Comparison of ENCODE assay signal across 1 cellular context in genomic region chr10:37857287-37858211, GRCh38.
TF ChIP-seq lines count a peak whose summit lies in the region.

TSS of gene ZNF248 (minus strand) at chr10:37857610. CDS start at chr10:37856310, 1,300 bp downstream.

TF ChIP-seq in HepG2, 621 proteins besides CTCF, POLR2A, EP300 and RAD21 (continued from another document and continues in another):
- TF ChIP-seq, protein P1, sequence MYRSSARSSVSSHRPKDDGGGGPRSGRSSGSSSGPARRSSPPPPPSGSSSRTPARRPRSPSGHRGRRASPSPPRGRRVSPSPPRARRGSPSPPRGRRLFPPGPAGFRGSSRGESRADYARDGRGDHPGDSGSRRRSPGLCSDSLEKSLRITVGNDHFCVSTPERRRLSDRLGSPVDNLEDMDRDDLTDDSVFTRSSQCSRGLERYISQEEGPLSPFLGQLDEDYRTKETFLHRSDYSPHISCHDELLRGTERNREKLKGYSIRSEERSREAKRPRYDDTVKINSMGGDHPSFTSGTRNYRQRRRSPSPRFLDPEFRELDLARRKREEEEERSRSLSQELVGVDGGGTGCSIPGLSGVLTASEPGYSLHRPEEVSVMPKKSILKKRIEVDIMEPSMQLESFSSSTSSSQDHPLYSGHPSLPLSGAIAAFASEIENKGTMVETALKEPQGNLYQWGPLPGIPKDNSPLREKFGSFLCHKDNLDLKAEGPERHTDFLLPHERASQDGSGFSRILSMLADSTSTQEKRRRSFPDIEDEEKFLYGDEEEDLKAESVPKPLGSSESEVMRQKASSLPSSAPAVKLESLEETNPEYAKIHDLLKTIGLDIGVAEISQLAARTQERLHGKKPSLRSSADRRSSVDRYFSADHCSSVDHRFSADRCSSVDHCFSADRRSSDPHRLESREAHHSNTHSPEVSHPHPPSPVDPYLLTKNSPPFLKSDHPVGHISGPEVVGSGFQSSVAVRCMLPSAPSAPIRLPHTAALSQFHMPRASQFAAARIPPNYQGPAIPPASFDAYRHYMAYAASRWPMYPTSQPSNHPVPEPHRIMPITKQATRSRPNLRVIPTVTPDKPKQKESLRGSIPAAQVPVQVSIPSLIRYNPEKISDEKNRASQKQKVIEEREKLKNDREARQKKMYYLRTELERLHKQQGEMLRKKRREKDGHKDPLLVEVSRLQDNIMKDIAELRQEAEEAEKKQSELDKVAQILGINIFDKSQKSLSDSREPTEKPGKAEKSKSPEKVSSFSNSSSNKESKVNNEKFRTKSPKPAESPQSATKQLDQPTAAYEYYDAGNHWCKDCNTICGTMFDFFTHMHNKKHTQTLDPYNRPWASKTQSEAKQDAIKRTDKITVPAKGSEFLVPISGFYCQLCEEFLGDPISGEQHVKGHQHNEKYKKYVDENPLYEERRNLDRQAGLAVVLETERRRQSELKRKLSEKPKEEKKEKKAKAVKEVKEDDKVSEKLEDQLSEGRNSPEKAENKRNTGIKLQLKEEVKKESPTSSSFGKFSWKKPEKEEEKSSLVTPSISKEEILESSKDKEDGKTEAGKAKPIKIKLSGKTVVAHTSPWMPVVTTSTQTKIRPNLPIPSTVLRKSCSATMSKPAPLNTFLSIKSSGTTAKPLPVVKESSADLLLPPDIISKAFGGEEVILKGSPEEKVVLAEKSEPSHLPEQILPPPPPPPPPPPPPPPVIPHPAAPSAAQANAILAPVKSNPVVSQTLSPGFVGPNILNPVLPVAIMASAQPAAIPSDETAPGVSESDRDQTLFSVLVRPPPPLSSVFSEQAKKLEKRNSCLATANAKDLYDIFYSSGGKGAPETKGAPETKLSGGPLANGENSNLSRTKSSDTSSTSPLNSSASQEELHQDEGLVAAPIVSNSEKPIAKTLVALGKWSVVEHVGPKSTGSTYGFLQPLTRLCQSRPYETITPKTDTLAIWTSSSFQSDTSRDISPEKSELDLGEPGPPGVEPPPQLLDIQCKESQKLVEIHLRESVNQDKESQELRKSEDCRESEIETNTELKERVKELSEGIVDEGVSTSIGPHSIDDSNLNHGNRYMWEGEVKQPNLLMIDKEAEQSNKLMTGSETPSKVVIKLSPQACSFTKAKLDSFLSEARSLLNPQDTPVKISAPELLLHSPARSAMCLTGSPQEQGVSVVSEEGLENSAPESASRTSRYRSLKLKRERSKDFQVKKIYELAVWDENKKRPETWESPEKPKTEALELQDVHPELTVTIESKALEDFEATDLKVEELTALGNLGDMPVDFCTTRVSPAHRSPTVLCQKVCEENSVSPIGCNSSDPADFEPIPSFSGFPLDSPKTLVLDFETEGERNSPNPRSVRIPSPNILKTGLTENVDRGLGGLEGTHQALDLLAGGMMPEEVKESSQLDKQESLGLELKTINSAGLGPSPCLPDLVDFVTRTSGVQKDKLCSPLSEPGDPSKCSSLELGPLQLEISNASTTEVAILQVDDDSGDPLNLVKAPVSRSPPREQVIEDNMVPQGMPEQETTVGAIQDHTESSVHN (CRISPR knock-in tag; IDR thresholded peaks at IDR 0.05): 0 out of 2 replicates have a peak, but pooled peaks have one; percentile 66
- TF ChIP-seq SNAI1 (CRISPR knock-in tag; IDR thresholded peaks at IDR 0.05; ENCODE audit: borderline replicate concordance): no peak
- TF ChIP-seq ZBTB7B (CRISPR knock-in tag; IDR thresholded peaks at IDR 0.05): peak; percentile 94
- TF ChIP-seq HNRNPUL1 (IDR thresholded peaks at IDR 0.05; ENCODE audit: low read depth, low read length): no peak
- peak; percentile 96 for TF ChIP-seq ZNF235 (CRISPR knock-in tag; IDR thresholded peaks at IDR 0.05; ENCODE audit: borderline replicate concordance)
- TF ChIP-seq AHR (CRISPR knock-in tag; IDR thresholded peaks at IDR 0.05): 0 out of 2 replicates have a peak, but pooled peaks have one; percentile 59
- no peak for TF ChIP-seq ZNF362 (CRISPR knock-in tag; IDR thresholded peaks at IDR 0.05; ENCODE audit: borderline replicate concordance)
- peak; percentile 78 for TF ChIP-seq THRA (CRISPR knock-in tag; IDR thresholded peaks at IDR 0.05; ENCODE audit: borderline replicate concordance)
- TF ChIP-seq ZNF879 (CRISPR knock-in tag; IDR thresholded peaks at IDR 0.05): no peak
- TF ChIP-seq, protein P2, sequence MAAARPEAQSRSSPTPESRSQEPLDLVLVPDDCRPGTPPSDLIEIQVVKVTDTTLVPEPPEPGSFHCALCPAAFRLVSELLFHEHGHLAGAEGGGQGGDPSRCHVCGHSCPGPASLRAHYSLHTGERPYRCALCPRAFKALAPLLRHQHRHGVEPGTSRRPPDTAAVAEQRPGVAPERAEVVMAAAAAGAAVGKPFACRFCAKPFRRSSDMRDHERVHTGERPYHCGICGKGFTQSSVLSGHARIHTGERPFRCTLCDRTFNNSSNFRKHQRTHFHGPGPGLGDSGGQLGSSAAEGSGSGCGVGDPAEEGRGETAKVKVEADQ (CRISPR knock-in tag; IDR thresholded peaks at IDR 0.05; ENCODE audit: borderline replicate concordance): peak; percentile 87; the same call in 1 of the 2 replicates
- peak; percentile 99 for TF ChIP-seq CHCHD3 (CRISPR knock-in tag; IDR thresholded peaks at IDR 0.05)
- peak; percentile 38; the same call in 1 of the 2 replicates for TF ChIP-seq ELF1 (CRISPR knock-in tag; IDR thresholded peaks at IDR 0.05)
- TF ChIP-seq, protein P3, sequence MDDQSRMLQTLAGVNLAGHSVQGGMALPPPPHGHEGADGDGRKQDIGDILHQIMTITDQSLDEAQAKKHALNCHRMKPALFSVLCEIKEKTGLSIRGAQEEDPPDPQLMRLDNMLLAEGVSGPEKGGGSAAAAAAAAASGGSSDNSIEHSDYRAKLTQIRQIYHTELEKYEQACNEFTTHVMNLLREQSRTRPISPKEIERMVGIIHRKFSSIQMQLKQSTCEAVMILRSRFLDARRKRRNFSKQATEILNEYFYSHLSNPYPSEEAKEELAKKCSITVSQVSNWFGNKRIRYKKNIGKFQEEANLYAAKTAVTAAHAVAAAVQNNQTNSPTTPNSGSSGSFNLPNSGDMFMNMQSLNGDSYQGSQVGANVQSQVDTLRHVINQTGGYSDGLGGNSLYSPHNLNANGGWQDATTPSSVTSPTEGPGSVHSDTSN (CRISPR knock-in tag; IDR thresholded peaks at IDR 0.05; ENCODE audit: borderline replicate concordance): no peak
- TF ChIP-seq SIX1 (CRISPR knock-in tag; IDR thresholded peaks at IDR 0.05; ENCODE audit: borderline replicate concordance): 0 out of 2 replicates have a peak, but pooled peaks have one; percentile 21
- no peak for TF ChIP-seq FOSL1 (CRISPR knock-in tag; IDR thresholded peaks at IDR 0.05; ENCODE audit: borderline replicate concordance)
- no peak for TF ChIP-seq PCBP1 (IDR thresholded peaks at IDR 0.05; ENCODE audit: borderline replicate concordance, low read depth, low read length)
- 0 out of 2 replicates have a peak, but pooled peaks have one; percentile 74 for TF ChIP-seq ZNF577 (CRISPR knock-in tag; IDR thresholded peaks at IDR 0.05; ENCODE audit: borderline replicate concordance, low read depth)
- peak; percentile 71; the same call in 1 of the 2 replicates for TF ChIP-seq TFE3 (CRISPR knock-in tag; IDR thresholded peaks at IDR 0.05)
- TF ChIP-seq, protein P4, sequence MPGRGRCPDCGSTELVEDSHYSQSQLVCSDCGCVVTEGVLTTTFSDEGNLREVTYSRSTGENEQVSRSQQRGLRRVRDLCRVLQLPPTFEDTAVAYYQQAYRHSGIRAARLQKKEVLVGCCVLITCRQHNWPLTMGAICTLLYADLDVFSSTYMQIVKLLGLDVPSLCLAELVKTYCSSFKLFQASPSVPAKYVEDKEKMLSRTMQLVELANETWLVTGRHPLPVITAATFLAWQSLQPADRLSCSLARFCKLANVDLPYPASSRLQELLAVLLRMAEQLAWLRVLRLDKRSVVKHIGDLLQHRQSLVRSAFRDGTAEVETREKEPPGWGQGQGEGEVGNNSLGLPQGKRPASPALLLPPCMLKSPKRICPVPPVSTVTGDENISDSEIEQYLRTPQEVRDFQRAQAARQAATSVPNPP (CRISPR knock-in tag; IDR thresholded peaks at IDR 0.05): no peak; the same call in 1 of the 2 replicates
- TF ChIP-seq PITX1 (CRISPR knock-in tag; IDR thresholded peaks at IDR 0.05): 0 out of 2 replicates have a peak, but pooled peaks have one; percentile 22
- TF ChIP-seq ZNF121 (CRISPR knock-in tag; IDR thresholded peaks at IDR 0.05): no peak
- TF ChIP-seq NFRKB (IDR thresholded peaks at IDR 0.05): no peak
- TF ChIP-seq HOMEZ (CRISPR knock-in tag; IDR thresholded peaks at IDR 0.05; ENCODE audit: low read depth): 0 out of 2 replicates have a peak, but pooled peaks have one; percentile 25
- TF ChIP-seq PAF1 (CRISPR knock-in tag; IDR thresholded peaks at IDR 0.05): no peak
- peak; percentile 12 for TF ChIP-seq TBL1XR1 (IDR thresholded peaks at IDR 0.05; ENCODE audit: borderline replicate concordance, low read length, partially characterized antibody)
- no peak for TF ChIP-seq ZNF703 (CRISPR knock-in tag; IDR thresholded peaks at IDR 0.05; ENCODE audit: borderline replicate concordance)
- TF ChIP-seq NFATC3 (CRISPR knock-in tag; IDR thresholded peaks at IDR 0.05): peak; percentile 32; the same call in 1 of the 2 replicates
- peak; percentile 94 for TF ChIP-seq ZNF766 (CRISPR knock-in tag; IDR thresholded peaks at IDR 0.05; ENCODE audit: borderline replicate concordance)
- TF ChIP-seq HMG20A (CRISPR knock-in tag; IDR thresholded peaks at IDR 0.05; ENCODE audit: borderline replicate concordance): peak; percentile 43; the same call in 1 of the 2 replicates
- TF ChIP-seq DNMT3B (CRISPR knock-in tag; conservative IDR thresholded peaks at IDR 0.05): 0 out of 2 replicates have a peak, but pooled peaks have one; percentile 39
- TF ChIP-seq NR3C1 (CRISPR knock-in tag; IDR thresholded peaks at IDR 0.05): no peak
- TF ChIP-seq ZNF513 (CRISPR knock-in tag; conservative IDR thresholded peaks at IDR 0.05): no peak
- TF ChIP-seq, protein P5, sequence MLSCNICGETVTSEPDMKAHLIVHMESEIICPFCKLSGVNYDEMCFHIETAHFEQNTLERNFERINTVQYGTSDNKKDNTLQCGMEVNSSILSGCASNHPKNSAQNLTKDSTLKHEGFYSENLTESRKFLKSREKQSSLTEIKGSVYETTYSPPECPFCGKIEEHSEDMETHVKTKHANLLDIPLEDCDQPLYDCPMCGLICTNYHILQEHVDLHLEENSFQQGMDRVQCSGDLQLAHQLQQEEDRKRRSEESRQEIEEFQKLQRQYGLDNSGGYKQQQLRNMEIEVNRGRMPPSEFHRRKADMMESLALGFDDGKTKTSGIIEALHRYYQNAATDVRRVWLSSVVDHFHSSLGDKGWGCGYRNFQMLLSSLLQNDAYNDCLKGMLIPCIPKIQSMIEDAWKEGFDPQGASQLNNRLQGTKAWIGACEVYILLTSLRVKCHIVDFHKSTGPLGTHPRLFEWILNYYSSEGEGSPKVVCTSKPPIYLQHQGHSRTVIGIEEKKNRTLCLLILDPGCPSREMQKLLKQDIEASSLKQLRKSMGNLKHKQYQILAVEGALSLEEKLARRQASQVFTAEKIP (CRISPR knock-in tag; IDR thresholded peaks at IDR 0.05; ENCODE audit: borderline replicate concordance): no peak
